20 cellular contexts compared by ENCODE assay signal in genomic region chr2:178506524-178506923, GRCh38. TPM values are rescaled to one million over a fixed set of nuclear protein-coding genes. Genes with fewer than 3 reads are reported as not detected.
DNase-seq lines count a peak whose midpoint lies in the region; ATAC-seq and TF ChIP-seq lines count a peak whose summit lies in the region.
"Had no signal": no experiment of that assay in that cellular context is flagged by ENCODE, and none has a peak within 500 bp of the region (broad histone marks: within the 10 kb centered on the region; RNA-seq: fewer than 3 reads in every experiment).

No MANE protein-coding gene starts in this region.

- no peak overlapping the region for H2BK120ac ChIP-seq in mesenchymal stem cell (ENCODE audit: low read depth, low read length)

- H3K36me3 ChIP-seq in HUES64 (ENCODE audit: insufficient read depth, low read length) (peaks cover 33% of the 10 kb centered on the region), mesenchymal stem cell (ENCODE audit: control insufficient read depth in 1 of 2, insufficient read depth in 2 of 2, low read depth in 1 of 2, low read length in 2 of 2) (peaks cover 6 to 69% of the 10 kb centered on the region in 2 experiments), PC-3 (ENCODE audit: low read depth, low read length) (peaks cover 20% of the 10 kb centered on the region)

- TF ChIP-seq CTCF in PC-3 (conservative IDR thresholded peaks at IDR 0.05; ENCODE audit: low read depth, low read length), result no peak

- 44% methylated on average over 2 of the region's 2 CpGs for WGBS in HUES64
- WGBS in mesenchymal stem cell, result no CpG with 5 or more reads among the region's 2 CpGs

- DNase-seq in iPS DF 4.7 (ENCODE audit: extremely low read depth, low spot score) (peak; percentile 11), mesenchymal stem cell (no peak), PC-3 (no peak)
- DNase-seq: DMS79, HFFc6, Kasumi-1, MG63, NCI-H1048, NCI-H2081, NCI-H2171 treated with DMSO at 0.1 percent for 48 hours, NCI-H446, NCI-H69, SHP77 had no signal

- no peak overlapping the region for H2BK15ac ChIP-seq in mesenchymal stem cell (ENCODE audit: low read depth, poor library complexity, severe bottlenecking)

- no peaks in the 10 kb centered on the region for H3F3A ChIP-seq in PC-3 (ENCODE audit: low read length, unreplicated experiment)

- no peak overlapping the region for H2AFZ ChIP-seq in mesenchymal stem cell (ENCODE audit: low read depth, low read length)
- H2AFZ ChIP-seq in PC-3 (ENCODE audit: low read length), result no peak overlapping the region

- no TSS peak for BruUV-seq in PC-3 (replicated peaks; lab: Mats Ljungman, UMichigan)

- POLR2A ChIA-PET in PC-3 (lab: Charles Lee; ENCODE audit: unreplicated experiment), result no interaction called here

- H3K4me2 ChIP-seq in mesenchymal stem cell (ENCODE audit: low read length, poor library complexity, severe bottlenecking), result no peak overlapping the region
- no peak overlapping the region for H3K4me2 ChIP-seq in PC-3 (ENCODE audit: low read length)

- no peaks in the 10 kb centered on the region for H3K9me2 ChIP-seq in PC-3 (replicated peaks; ENCODE audit: low read length)

- no peaks in the 10 kb centered on the region for H4K20me1 ChIP-seq in PC-3 (ENCODE audit: low read length)

- H3K4ac ChIP-seq in mesenchymal stem cell (ENCODE audit: low read depth in 1 of 2, low read length in 2 of 2), result no peak overlapping the region

- H2BK12ac ChIP-seq in mesenchymal stem cell (ENCODE audit: low read length in 2 of 2), result no peak overlapping the region

- H3K9ac ChIP-seq in HUES64 (ENCODE audit: low read depth, low read length), result no peak overlapping the region
- peak overlapping the region; percentile 12 for H3K9ac ChIP-seq in mesenchymal stem cell (ENCODE audit: low read length)
- no peak overlapping the region for H3K9ac ChIP-seq in PC-3 (ENCODE audit: low read length)

- H2BK5ac ChIP-seq in mesenchymal stem cell (ENCODE audit: low read depth, low read length, poor library complexity, severe bottlenecking), result no peak overlapping the region

- H4K91ac ChIP-seq in mesenchymal stem cell (ENCODE audit: low read length), result no peak overlapping the region

- no peak overlapping the region for H3K14ac ChIP-seq in mesenchymal stem cell (ENCODE audit: low read length in 2 of 2)

- no peak overlapping the region for H3K23ac ChIP-seq in mesenchymal stem cell (ENCODE audit: low read length in 2 of 2)

- H3K27ac ChIP-seq in HUES64 (ENCODE audit: low read depth, low read length), result peak overlapping the region; percentile 19; the same call in 1 of the 2 replicates
- H3K27ac ChIP-seq in mesenchymal stem cell (ENCODE audit: low read length, poor library complexity, severe bottlenecking), result no peak overlapping the region
- H3K27ac ChIP-seq in PC-3 (ENCODE audit: low read length), result no peak overlapping the region
- H3K27ac ChIP-seq: HL-60, SK-N-MC had no signal

- H3K4me1 ChIP-seq in HUES64 (ENCODE audit: insufficient read depth, low read length), result peaks cover 23% of the 10 kb centered on the region
- no peaks in the 10 kb centered on the region for H3K4me1 ChIP-seq in mesenchymal stem cell (ENCODE audit: control insufficient read depth, insufficient read depth, low read depth, low read length)
- 0 out of 2 replicates have a peak, but pooled peaks cover 4% of the 10 kb centered on the region for H3K4me1 ChIP-seq in PC-3 (ENCODE audit: insufficient read depth, low read length)

- no peak overlapping the region for H4K8ac ChIP-seq in mesenchymal stem cell (ENCODE audit: low read length)

- intact Hi-C loops in PC-3 (cut with micrococcal nuclease), result no loop called here

- H3K4me3 ChIP-seq in HUES64 (ENCODE audit: low read length) (no peak overlapping the region), mesenchymal stem cell (ENCODE audit: insufficient read depth in 1 of 2, low read depth in 1 of 2, low read length in 2 of 2) (no peak overlapping the region), PC-3 (ENCODE audit: low read length) (no peak overlapping the region)
- H3K4me3 ChIP-seq: MG63, SK-N-MC had no signal

- no peaks in the 10 kb centered on the region for H3K9me3 ChIP-seq in HUES64 (ENCODE audit: insufficient read depth, low read depth, low read length)
- H3K9me3 ChIP-seq in mesenchymal stem cell (ENCODE audit: control insufficient read depth, low read length), result no peaks in the 10 kb centered on the region
- H3K9me3 ChIP-seq in PC-3 (ENCODE audit: low read length), result no peaks in the 10 kb centered on the region
- H3K9me3 ChIP-seq: MG63 had no signal

- no peaks in the 10 kb centered on the region for H3K27me3 ChIP-seq in HUES64 (ENCODE audit: insufficient read depth, low read length)
- H3K27me3 ChIP-seq in mesenchymal stem cell (ENCODE audit: control insufficient read depth in 1 of 2, insufficient read depth in 1 of 2, low read length in 2 of 2), result no peaks in the 10 kb centered on the region
- H3K27me3 ChIP-seq in PC-3 (ENCODE audit: low read length), result no peaks in the 10 kb centered on the region
- H3K27me3 ChIP-seq: MG63 had no signal

- H3K79me1 ChIP-seq in mesenchymal stem cell (replicated peaks; ENCODE audit: low read length, poor library complexity, severe bottlenecking), result peaks cover 13% of the 10 kb centered on the region

- no peak overlapping the region for H3K18ac ChIP-seq in mesenchymal stem cell (ENCODE audit: low read depth in 1 of 2, low read length in 2 of 2)

- H2AK5ac ChIP-seq in mesenchymal stem cell (ENCODE audit: low read length, severe bottlenecking), result no peak overlapping the region

- H3K79me2 ChIP-seq in PC-3 (ENCODE audit: low read length), result no peaks in the 10 kb centered on the region

- ATAC-seq in PC-3 (no peak), GM18498 (IDR thresholded peaks at IDR 0.05; ENCODE audit: unreplicated experiment) (no peak), HG02642 (IDR thresholded peaks at IDR 0.05; ENCODE audit: poor library complexity, unreplicated experiment) (no peak), HG02571 (IDR thresholded peaks at IDR 0.05; ENCODE audit: unreplicated experiment) (no peak)

- CTCF ChIA-PET in PC-3 (lab: Charles Lee), result no interaction called here

RNA-seq across cellular contexts. Expression of gene PLEKHA3, which starts 26.3 kb away (rescaled TPM):
- 9.2 TPM for polyA plus RNA-seq in HUES64 (2013, experiment 1 of 2)
- polyA plus RNA-seq in HUES64 (2013, experiment 2 of 2), result 7.8 TPM
- 25.3 TPM for polyA plus RNA-seq in mesenchymal stem cell (2013, experiment 1 of 2)
- 24.5 TPM for polyA plus RNA-seq in mesenchymal stem cell (2013, experiment 2 of 2)
- 16.4 and 16.7 TPM in 2 replicates for total RNA-seq in PC-3 (2014; rRNA removed)

RNA-seq across cellular contexts. Expression of gene FKBP7, which starts 28.1 kb away (rescaled TPM):
- polyA plus RNA-seq in HUES64 (2013, experiment 1 of 2), result 4.9 TPM
- polyA plus RNA-seq in HUES64 (2013, experiment 2 of 2), result 9.2 TPM
- 59.2 TPM for polyA plus RNA-seq in mesenchymal stem cell (2013, experiment 1 of 2)
- polyA plus RNA-seq in mesenchymal stem cell (2013, experiment 2 of 2), result 62.1 TPM
- 3.7 and 4.2 TPM in 2 replicates for total RNA-seq in PC-3 (2014; rRNA removed)

RNA-seq across cellular contexts. Expression of gene PJVK, which starts 55.3 kb away (rescaled TPM):
- polyA plus RNA-seq in HUES64 (2013, experiment 1 of 2), result 1.4 TPM
- polyA plus RNA-seq in HUES64 (2013, experiment 2 of 2), result 2.0 TPM
- 1.8 TPM for polyA plus RNA-seq in mesenchymal stem cell (2013, experiment 1 of 2)
- polyA plus RNA-seq in mesenchymal stem cell (2013, experiment 2 of 2), result 1.6 TPM
- 0.87 and 1.6 TPM in 2 replicates for total RNA-seq in PC-3 (2014; rRNA removed)
- polyA plus RNA-seq: CD14-positive monocyte had no signal

RNA-seq across cellular contexts. Expression of gene PRKRA, which starts 55.5 kb away (rescaled TPM):
- 49.6 TPM for polyA plus RNA-seq in HUES64 (2013, experiment 1 of 2)
- 58.6 TPM for polyA plus RNA-seq in HUES64 (2013, experiment 2 of 2)
- 33.7 TPM for polyA plus RNA-seq in mesenchymal stem cell (2013, experiment 1 of 2)
- 33.9 TPM for polyA plus RNA-seq in mesenchymal stem cell (2013, experiment 2 of 2)
- total RNA-seq in PC-3 (2014; rRNA removed), result 78.2 and 87.6 TPM in 2 replicates
